Comparison of ENCODE assay signal across 8 cellular contexts in genomic region chr6:157982297-157982579, GRCh38. TPM values are rescaled to one million over a fixed set of nuclear protein-coding genes. Genes with fewer than 3 reads are reported as not detected.
A peak's percentile ranks its signal among the peaks of the same experiment; 100 is the strongest.
DNase-seq lines count a peak whose midpoint lies in the region; ATAC-seq and TF ChIP-seq lines count a peak whose summit lies in the region.

No MANE protein-coding gene starts in this region.

- intact Hi-C loops in left lung (cut with DNase I), result no loop called here

- H3K27me3 ChIP-seq in Peyer's patch (no peaks in the 10 kb centered on the region), left lung (peaks cover 0 to 12% of the 10 kb centered on the region in 2 donors)

- H3K4me1 Mint-ChIP-seq in stimulated activated naive CD8-positive, alpha-beta T cell treated with anti-CD3 and anti-CD28 coated beads, Interleukin-15, amount 100 ng/mL, for 72 hours, result peaks cover 67% of the 10 kb centered on the region

- H3K27ac ChIP-seq in Peyer's patch (peak overlapping the region; percentile 79 to 94 (median 88)), left lung (no peak overlapping the region)

- no peaks in the 10 kb centered on the region for H3K9me3 Mint-ChIP-seq in stimulated activated naive CD8-positive, alpha-beta T cell treated with anti-CD3 and anti-CD28 coated beads, Interleukin-15, amount 100 ng/mL, for 72 hours

- peak overlapping the region; percentile 88 to 100 (median 93) for H3K4me3 ChIP-seq in Peyer's patch
- peak overlapping the region; percentile 69 to 79 for H3K4me3 ChIP-seq in cardiac fibroblast (replicated peaks in 1 of 2; ENCODE audit: low read depth in 2 of 2, low read length in 2 of 2)
- peak overlapping the region; percentile 86 to 92 for H3K4me3 ChIP-seq in left lung

- no peak for TF ChIP-seq CTCF in Peyer's patch (IDR thresholded peaks at IDR 0.05)
- no peak for TF ChIP-seq CTCF in cardiac fibroblast (IDR thresholded peaks at IDR 0.05; ENCODE audit: low read depth, low read length)
- no peak for TF ChIP-seq CTCF in left lung (IDR thresholded peaks at IDR 0.05)

- H3K4me1 ChIP-seq in Peyer's patch (peaks cover 0 to 36% (median 5%) of the 10 kb centered on the region in 4 donors), left lung (peaks cover 4 to 56% of the 10 kb centered on the region in 2 donors)

- H3K36me3 ChIP-seq in Peyer's patch (no peaks in the 10 kb centered on the region), left lung (no peaks in the 10 kb centered on the region)

- peak overlapping the region; percentile 67 to 90 for H3K27ac Mint-ChIP-seq in stimulated activated naive CD8-positive, alpha-beta T cell treated with anti-CD3 and anti-CD28 coated beads, Interleukin-15, amount 100 ng/mL, for 72 hours

- H3K4me3 Mint-ChIP-seq in stimulated activated naive CD8-positive, alpha-beta T cell treated with anti-CD3 and anti-CD28 coated beads, Interleukin-15, amount 100 ng/mL, for 72 hours, result peak overlapping the region; percentile 74 to 83

- peaks cover 24% of the 10 kb centered on the region for H3K27me3 Mint-ChIP-seq in stimulated activated naive CD8-positive, alpha-beta T cell treated with anti-CD3 and anti-CD28 coated beads, Interleukin-15, amount 100 ng/mL, for 72 hours

- no peak for TF ChIP-seq POLR2A in Peyer's patch (IDR thresholded peaks at IDR 0.05)

- H3K9me3 ChIP-seq in Peyer's patch, result no peaks in the 10 kb centered on the region
- no peaks in the 10 kb centered on the region for H3K9me3 ChIP-seq in left lung

- peak; percentile 30 for DNase-seq in activated naive CD4-positive, alpha-beta T cell treated with Interleukin-2 at 50 U/mL for 16 hours
- DNase-seq in activated naive CD4-positive, alpha-beta T cell (lab: John Stamatoyannopoulos, UW), result no peak
- DNase-seq in Peyer's patch (peak; percentile 60 to 78 (median 71)), cardiac fibroblast (ENCODE audit: low read depth in 2 of 2) (peak; percentile 42 to 46), left lung (peak in 1 of 2 donors; percentile 67)
- DNase-seq in stimulated activated naive CD8-positive, alpha-beta T cell treated with anti-CD3 and anti-CD28 coated beads, Interleukin-15, amount 100 ng/mL, for 72 hours, result peak; percentile 39 to 45

- ATAC-seq in HG02943 (IDR thresholded peaks at IDR 0.05; ENCODE audit: low read depth, unreplicated experiment) (peak; percentile 19), left lung (peak; percentile 61), HG02840 (IDR thresholded peaks at IDR 0.05; ENCODE audit: low FRiP score, unreplicated experiment) (no peak)
- ATAC-seq in stimulated activated naive CD8-positive, alpha-beta T cell treated with anti-CD3 and anti-CD28 coated beads, Interleukin-15, amount 100 ng/mL, for 72 hours, result peak; percentile 32

RNA-seq across cellular contexts. Expression of gene SYNJ2, which starts 0.6 kb away (rescaled TPM):
- total RNA-seq in Peyer's patch (10 to 100 TPM; 26.8 to 47.2 (median 34.0) TPM), left lung (10 to 100 TPM in 1 of 2 donors, 1 to 10 TPM in 1; 8.7 to 12.2 TPM)

Comparison
In these comparisons a context has a peak if more than half of its experiments do, and no peak if none do; other contexts are left out.
1. DNase-seq: peak in activated naive CD4-positive, alpha-beta T cell treated with Interleukin-2 at 50 U/mL for 16 hours (single experiment), Peyer's patch (3 of 3), cardiac fibroblast (2 of 2) and stimulated activated naive CD8-positive, alpha-beta T cell treated with anti-CD3 and anti-CD28 coated beads, Interleukin-15, amount 100 ng/mL, for 72 hours (2 of 2); none in activated naive CD4-positive, alpha-beta T cell (0 of 4).
2. H3K27ac ChIP-seq: peak in Peyer's patch (4 of 4); none in left lung (0 of 2).
3. Peak in every context shown above with its lines, with median percentiles within 50 percentile points of each other: H3K4me3 ChIP-seq.